In the genomic region with DNA sequence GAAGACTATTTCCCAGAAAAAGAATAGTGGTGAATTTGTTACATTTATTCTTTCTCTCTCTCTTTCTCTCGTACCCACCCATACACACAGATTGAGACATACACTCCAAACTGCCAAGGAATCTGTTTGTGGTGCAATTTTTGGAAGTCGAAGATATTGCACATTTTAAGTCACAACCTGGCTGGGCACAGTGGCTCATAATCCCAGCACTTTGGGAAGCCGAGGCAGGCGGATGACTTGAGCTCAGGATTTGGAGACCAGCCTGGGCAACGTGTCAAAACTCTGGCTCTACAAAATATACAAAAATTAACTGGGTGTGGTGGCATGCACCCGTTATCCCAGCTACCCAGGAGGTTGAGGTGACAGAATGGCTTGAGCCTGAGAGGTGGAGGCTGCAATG, we compare ENCODE assay signal across 15 cellular contexts. TPM values are rescaled to one million over a fixed set of nuclear protein-coding genes. Genes with fewer than 3 reads are reported as not detected.
A peak's percentile ranks its signal among the peaks of the same experiment; 100 is the strongest.
DNase-seq lines count a peak whose midpoint lies in the region; ATAC-seq and TF ChIP-seq lines count a peak whose summit lies in the region.
"Had no signal": no experiment of that assay in that cellular context is flagged by ENCODE, and none has a peak within 500 bp of the region (broad histone marks: within the 10 kb centered on the region; RNA-seq: fewer than 3 reads in every experiment).

No MANE protein-coding gene starts in this region.

- TF ChIP-seq POLR2A in right lobe of liver (IDR thresholded peaks at IDR 0.05) (no peak), vagina (IDR thresholded peaks at IDR 0.05) (no peak)

- intact Hi-C loops in left ventricle myocardium superior (cut with micrococcal nuclease): no loop called here
- intact Hi-C loops in right lobe of liver (cut with DNase I): no loop called here
- intact Hi-C loops in vagina (cut with DNase I): no loop called here

- H3K36me3 ChIP-seq in right atrium auricular region (no peaks in the 10 kb centered on the region), right lobe of liver (no peaks in the 10 kb centered on the region), subcutaneous abdominal adipose tissue (ENCODE audit: control insufficient read depth in 5 of 5, insufficient read depth in 5 of 5, low read length in 5 of 5) (no peaks in the 10 kb centered on the region), vagina (no peaks in the 10 kb centered on the region)
- H3K36me3 ChIP-seq: BLaER1 treated with 17β-estradiol and CSF1 and Interleukin-3, amounts not matched to agents 10 nM and 100 nM had no signal

- H3K4me3 ChIP-seq in right atrium auricular region: no peak overlapping the region
- no peak overlapping the region for H3K4me3 ChIP-seq in right lobe of liver
- no peak overlapping the region for H3K4me3 ChIP-seq in subcutaneous abdominal adipose tissue (ENCODE audit: low read depth in 1 of 5, low read length in 5 of 5)
- H3K4me3 ChIP-seq in vagina: no peak overlapping the region
- H3K4me3 ChIP-seq: BLaER1 treated with 17β-estradiol and CSF1 and Interleukin-3, amounts not matched to agents 10 nM and 100 nM had no signal

- WGBS in right lobe of liver (ENCODE audit: insufficient coverage, low coverage, low lambda C conversion rate, missing lambda C conversion rate): 26% methylated on average over 6 of the region's 6 CpGs

- H3K9me3 ChIP-seq in right atrium auricular region (no peaks in the 10 kb centered on the region), right lobe of liver (no peaks in the 10 kb centered on the region), subcutaneous abdominal adipose tissue (ENCODE audit: control insufficient read depth in 5 of 5, low read length in 5 of 5) (no peaks in the 10 kb centered on the region), vagina (no peaks in the 10 kb centered on the region)
- H3K9me3 ChIP-seq: BLaER1 treated with 17β-estradiol and CSF1 and Interleukin-3, amounts not matched to agents 10 nM and 100 nM had no signal

- ATAC-seq in left ventricle myocardium superior (no peak), right lobe of liver (peak in 1 of 4 donors; percentile 29)

- no peak overlapping the region for H3K27ac ChIP-seq in right atrium auricular region
- peak overlapping the region in 2 of 3 donors; percentile 5 to 83 for H3K27ac ChIP-seq in right lobe of liver
- peak overlapping the region; percentile 84 for H3K27ac ChIP-seq in subcutaneous abdominal adipose tissue (ENCODE audit: low read depth, low read length)
- H3K27ac ChIP-seq in vagina: no peak overlapping the region
- H3K27ac ChIP-seq: 22Rv1; BLaER1 treated with 17β-estradiol and CSF1 and Interleukin-3, amounts not matched to agents 10 nM and 100 nM; HL-60 had no signal

- H3K27me3 ChIP-seq in right atrium auricular region (no peaks in the 10 kb centered on the region), right lobe of liver (no peaks in the 10 kb centered on the region), subcutaneous abdominal adipose tissue (ENCODE audit: control insufficient read depth in 5 of 5, insufficient read depth in 4 of 5, low read length in 5 of 5) (no peaks in the 10 kb centered on the region), vagina (no peaks in the 10 kb centered on the region)
- H3K27me3 ChIP-seq: BLaER1 treated with 17β-estradiol and CSF1 and Interleukin-3, amounts not matched to agents 10 nM and 100 nM had no signal

- H3K4me1 ChIP-seq in right atrium auricular region (no peaks in the 10 kb centered on the region), right lobe of liver (peaks cover 0 to 60% (median 30%) of the 10 kb centered on the region in 4 donors), subcutaneous abdominal adipose tissue (ENCODE audit: control insufficient read depth in 5 of 5, insufficient read depth in 5 of 5, low read length in 5 of 5) (peaks cover 2 to 32% (median 12%) of the 10 kb centered on the region in 5 donors), vagina (no peaks in the 10 kb centered on the region)

- DNase-seq in right atrium auricular region (ENCODE audit: low spot score): peak; percentile 77
- no peak for DNase-seq in left ventricle myocardium superior
- DNase-seq in fibroblast of gingiva (ENCODE audit: low read depth): peak; percentile 53
- DNase-seq in right lobe of liver: no peak
- DNase-seq in SW480 (ENCODE audit: low spot score): no peak
- no peak for DNase-seq in iPS-NIHi7 (ENCODE audit: extremely low spot score)
- no peak for DNase-seq in vagina (ENCODE audit: extremely low spot score in 2 of 2)
- DNase-seq: CD4-positive, CD25-positive, alpha-beta regulatory T cell; DMS53; HCEC 1CT; HFFc6 had no signal

- TF ChIP-seq CTCF in right atrium auricular region (IDR thresholded peaks at IDR 0.05) (no peak), right lobe of liver (IDR thresholded peaks at IDR 0.05) (no peak), vagina (IDR thresholded peaks at IDR 0.05) (no peak)

- H3K9ac ChIP-seq in subcutaneous abdominal adipose tissue (ENCODE audit: low read length in 5 of 5): no peak overlapping the region
- H3K9ac ChIP-seq: BLaER1 treated with 17β-estradiol and CSF1 and Interleukin-3, amounts not matched to agents 10 nM and 100 nM had no signal

RNA-seq across cellular contexts. Expression of a gene that starts 19.1 kb away (rescaled TPM):
- total RNA-seq in right atrium auricular region: 100 to 1,000 TPM; 132 to 520 TPM
- 45.1 TPM for total RNA-seq in left ventricle myocardium superior
- 1,000 to 10,000 TPM in 2 of 6 experiments, 100 to 1,000 TPM in 4; 151 to 2,070 (median 532) TPM for total RNA-seq in right lobe of liver
- total RNA-seq in vagina: 367 TPM

RNA-seq across cellular contexts. Expression of a gene that starts 43.7 kb away (rescaled TPM):
- total RNA-seq in right atrium auricular region: 1 to 10 TPM; 4.8 to 7.0 TPM
- 5.6 TPM for total RNA-seq in left ventricle myocardium superior
- 1 to 10 TPM; 2.9 to 8.1 (median 4.3) TPM for total RNA-seq in right lobe of liver
- 7.1 TPM for total RNA-seq in vagina

Comparison
In these comparisons a context has a peak if more than half of its experiments do, and no peak if none do; other contexts are left out.
1. DNase-seq: peak in right atrium auricular region (single experiment) and fibroblast of gingiva (single experiment); none in left ventricle myocardium superior (single experiment), right lobe of liver (0 of 3), SW480 (single experiment), iPS-NIHi7 (single experiment) and vagina (0 of 2).
2. H3K27ac ChIP-seq: peak in right lobe of liver (2 of 3) and subcutaneous abdominal adipose tissue (single experiment); none in right atrium auricular region (0 of 2) and vagina (single experiment).